In genomic region chr9:80175286-80175906, GRCh38 we compare ENCODE assay signal across 2 cellular contexts.
TF ChIP-seq lines count a peak whose summit lies in the region.

No MANE protein-coding gene starts in this region.

TF ChIP-seq in H1, 55 proteins besides CTCF, POLR2A, EP300 and RAD21:
- TF ChIP-seq SP2 (IDR thresholded peaks at IDR 0.05; ENCODE audit: low read length) (no peak), KDM4A (IDR thresholded peaks at IDR 0.05; ENCODE audit: low read depth, low read length, severe bottlenecking) (no peak), NRF1 (IDR thresholded peaks at IDR 0.05; ENCODE audit: low read depth, low read length) (no peak), GTF2F1 (IDR thresholded peaks at IDR 0.05; ENCODE audit: borderline replicate concordance, low read depth, low read length) (no peak), SIRT6 (IDR thresholded peaks at IDR 0.05; ENCODE audit: low read length) (no peak), MAX (IDR thresholded peaks at IDR 0.05) (no peak), GABPA (IDR thresholded peaks at IDR 0.05; ENCODE audit: borderline replicate concordance, insufficient read depth, low read length) (no peak), TAF1 (IDR thresholded peaks at IDR 0.05; ENCODE audit: low read depth, low read length) (no peak), SIN3A (conservative IDR thresholded peaks at IDR 0.05 in 1 of 2, IDR thresholded peaks at IDR 0.05 in 1 of 2; ENCODE audit: low read depth in 1 of 2, low read length in 2 of 2) (no peak), TBP (IDR thresholded peaks at IDR 0.05; ENCODE audit: low read depth, low read length) (no peak), RNF2 (IDR thresholded peaks at IDR 0.05; ENCODE audit: borderline replicate concordance, low read depth, low read length, missing control alignments, poor library complexity, severe bottlenecking) (no peak), SP1 (IDR thresholded peaks at IDR 0.05; ENCODE audit: low read depth, low read length) (no peak), FOSL1 (IDR thresholded peaks at IDR 0.05; ENCODE audit: insufficient read depth, low read depth, low read length) (no peak), KDM5A (IDR thresholded peaks at IDR 0.05; ENCODE audit: low read length) (no peak), KDM1A (IDR thresholded peaks at IDR 0.05; ENCODE audit: borderline replicate concordance, low read length) (no peak), BRCA1 (IDR thresholded peaks at IDR 0.05; ENCODE audit: low read depth, low read length) (no peak), RBBP5 (IDR thresholded peaks at IDR 0.05; ENCODE audit: borderline replicate concordance, low read depth, low read length) (no peak), RXRA (IDR thresholded peaks at IDR 0.05; ENCODE audit: insufficient read depth, low read depth, low read length) (no peak)

TF ChIP-seq in neural cell, 6 proteins besides CTCF, POLR2A, EP300 and RAD21 (continued from another document):
- TF ChIP-seq SMC3 (conservative IDR thresholded peaks at IDR 0.05; ENCODE audit: poor library complexity) (peak; percentile 47), REST (IDR thresholded peaks at IDR 0.05; ENCODE audit: borderline replicate concordance) (no peak), TAF1 (IDR thresholded peaks at IDR 0.05; ENCODE audit: low read depth) (no peak), EZH2 (IDR thresholded peaks at IDR 0.05; ENCODE audit: borderline replicate concordance, insufficient read depth, low read length, poor library complexity, severe bottlenecking) (no peak)
